Comparison of ENCODE assay signal across 23 cellular contexts in genomic region chr5:168211245-168211644, GRCh38.
"Had no signal": no experiment of that assay in that cellular context is flagged by ENCODE, and none has a peak within 500 bp of the region (broad histone marks: within the 10 kb centered on the region; RNA-seq: fewer than 3 reads in every experiment).

No MANE protein-coding gene starts in this region.

- H3K27ac ChIP-seq: gastrocnemius medialis, prostate gland, right atrium auricular region, suprapubic skin, upper lobe of left lung had no signal

- H3K27me3 Mint-ChIP-seq: naive B cell; stimulated activated naive CD8-positive, alpha-beta T cell treated with anti-CD3 and anti-CD28 coated beads, Interleukin-15, amount 100 ng/mL, for 72 hours had no signal

- H3K4me3 Mint-ChIP-seq: effector memory CD8-positive, alpha-beta T cell; memory B cell; naive B cell; nephron progenitor cell; stimulated activated naive CD8-positive, alpha-beta T cell treated with anti-CD3 and anti-CD28 coated beads, Interleukin-15, amount 100 ng/mL, for 72 hours had no signal

- DNase-seq: cortex of kidney; effector memory CD8-positive, alpha-beta T cell; gastrocnemius medialis; head of caudate nucleus; kidney; naive B cell; nephron progenitor cell; nucleus accumbens; stimulated activated CD4-positive, alpha-beta T cell treated with anti-CD3 and anti-CD28 coated beads, Interleukin-12 subunit alpha, Interleukin-12 subunit beta, amount 100 ng/mL, for 4 hours; stimulated activated CD4-positive, alpha-beta T cell treated with anti-CD3 and anti-CD28 coated beads, Interleukin-1b, Interleukin-23, amount 100 ng/mL, for 48 hours; stimulated activated CD4-positive, alpha-beta T cell treated with anti-CD3 and anti-CD28 coated beads, Interleukin-4, amount 100 ng/mL, for 1 hour; stimulated activated CD8-positive, alpha-beta memory T cell treated with anti-CD3 and anti-CD28 coated beads, Interleukin-4, amount 100 ng/mL, for 48 hours; stimulated activated naive CD4-positive, alpha-beta T cell; stimulated activated naive CD8-positive, alpha-beta T cell treated with anti-CD3 and anti-CD28 coated beads, Interleukin-15, amount 100 ng/mL, for 72 hours; upper lobe of left lung had no signal

- H3K36me3 Mint-ChIP-seq: memory B cell, naive B cell had no signal

- H3K9me3 ChIP-seq: gastrocnemius medialis, prostate gland, right atrium auricular region, suprapubic skin, upper lobe of left lung had no signal

- H3K27me3 ChIP-seq: gastrocnemius medialis, right atrium auricular region, suprapubic skin, upper lobe of left lung had no signal

- ATAC-seq: effector memory CD8-positive, alpha-beta T cell; gastrocnemius medialis; left lobe of liver; sciatic nerve; stimulated activated naive CD8-positive, alpha-beta T cell treated with anti-CD3 and anti-CD28 coated beads, Interleukin-15, amount 100 ng/mL, for 72 hours had no signal

- H3K9me3 Mint-ChIP-seq: effector memory CD8-positive, alpha-beta T cell; memory B cell; naive B cell; nephron progenitor cell; stimulated activated naive CD8-positive, alpha-beta T cell treated with anti-CD3 and anti-CD28 coated beads, Interleukin-15, amount 100 ng/mL, for 72 hours had no signal

- H3K4me3 ChIP-seq: gastrocnemius medialis, lung, prostate gland, right atrium auricular region, smooth muscle cell, suprapubic skin, upper lobe of left lung had no signal

- H3K4me1 ChIP-seq: gastrocnemius medialis, prostate gland, right atrium auricular region had no signal

- H3K36me3 ChIP-seq: gastrocnemius medialis, prostate gland, right atrium auricular region, suprapubic skin, upper lobe of left lung had no signal

- H3K27ac Mint-ChIP-seq: effector memory CD8-positive, alpha-beta T cell; memory B cell; naive B cell; nephron progenitor cell; stimulated activated naive CD8-positive, alpha-beta T cell treated with anti-CD3 and anti-CD28 coated beads, Interleukin-15, amount 100 ng/mL, for 72 hours had no signal

- H3K4me1 Mint-ChIP-seq: memory B cell; naive B cell; stimulated activated naive CD8-positive, alpha-beta T cell treated with anti-CD3 and anti-CD28 coated beads, Interleukin-15, amount 100 ng/mL, for 72 hours had no signal
